Comparison of ENCODE assay signal across 9 cellular contexts in genomic region chr3:105837143-105837740, GRCh38. TPM values are rescaled to one million over a fixed set of nuclear protein-coding genes. Genes with fewer than 3 reads are reported as not detected.
DNase-seq lines count a peak whose midpoint lies in the region; ATAC-seq, FAIRE-seq and TF ChIP-seq lines count a peak whose summit lies in the region.
"Had no signal": no experiment of that assay in that cellular context is flagged by ENCODE, and none has a peak within 500 bp of the region (broad histone marks: within the 10 kb centered on the region; RNA-seq: fewer than 3 reads in every experiment).

No MANE protein-coding gene starts in this region.

- CTCF ChIA-PET in activated naive CD4-positive, alpha-beta T cell treated with anti-CD3 and anti-CD28 coated beads, Interleukin-2, amount 10 ng/mL, durations not matched to agents 7 days and 5 days (lab: Charles Lee) = interaction anchor here (1.0 to 1.2 kb wide), 3 partner anchors 10 to 15 kb away, joined by 3 read pairs; no protein-coding TSS in a partner anchor

- peaks cover 0 to 5% of the 10 kb centered on the region in 2 donors for H3K36me3 ChIP-seq in small intestine (ENCODE audit: control insufficient read depth in 2 of 2, insufficient read depth in 2 of 2, low read length in 2 of 2)

- peaks cover 70% of the 10 kb centered on the region for H3K36me3 Mint-ChIP-seq in activated naive CD4-positive, alpha-beta T cell treated with anti-CD3 and anti-CD28 coated beads, Interleukin-2, amount 10 ng/mL, durations not matched to agents 7 days and 5 days
- H3K36me3 Mint-ChIP-seq in T-helper 2 cell treated with Interferon-gamma antibody and Interleukin-4, amounts not matched to agents 5 μg/mL and 100 μg/mL, for 36 hours (ENCODE audit: low read depth) = peaks cover 50% of the 10 kb centered on the region

- H3K4me3 Mint-ChIP-seq in activated naive CD4-positive, alpha-beta T cell treated with anti-CD3 and anti-CD28 coated beads, Interleukin-2, amount 10 ng/mL, durations not matched to agents 7 days and 5 days = no peak overlapping the region
- H3K4me3 Mint-ChIP-seq in T-helper 2 cell treated with Interferon-gamma antibody and Interleukin-4, amounts not matched to agents 5 μg/mL and 100 μg/mL, for 36 hours = peak overlapping the region; percentile 19

- no peak overlapping the region for H3K4me3 ChIP-seq in small intestine (ENCODE audit: low read depth in 1 of 2, low read length in 2 of 2)

- 58 to 85% (median 70%) methylated on average over 5 of the region's 5 CpGs for WGBS in small intestine, 3 donors

- H3K27ac Mint-ChIP-seq in activated naive CD4-positive, alpha-beta T cell treated with anti-CD3 and anti-CD28 coated beads, Interleukin-2, amount 10 ng/mL, durations not matched to agents 7 days and 5 days = peak overlapping the region; percentile 52
- H3K27ac Mint-ChIP-seq in T-helper 2 cell treated with Interferon-gamma antibody and Interleukin-4, amounts not matched to agents 5 μg/mL and 100 μg/mL, for 36 hours = peak overlapping the region; percentile 52

- peaks cover 0 to 2% of the 10 kb centered on the region in 2 donors for H3K4me1 ChIP-seq in small intestine (ENCODE audit: control insufficient read depth in 2 of 2, insufficient read depth in 1 of 2, low read depth in 1 of 2, low read length in 1 of 2)

- H3K9me3 ChIP-seq in small intestine (ENCODE audit: control insufficient read depth, low read depth) = no peaks in the 10 kb centered on the region

- peaks cover 58% of the 10 kb centered on the region for H3K4me1 Mint-ChIP-seq in activated naive CD4-positive, alpha-beta T cell treated with anti-CD3 and anti-CD28 coated beads, Interleukin-2, amount 10 ng/mL, durations not matched to agents 7 days and 5 days
- H3K4me1 Mint-ChIP-seq in T-helper 2 cell treated with Interferon-gamma antibody and Interleukin-4, amounts not matched to agents 5 μg/mL and 100 μg/mL, for 36 hours (ENCODE audit: low read depth) = peaks cover 42% of the 10 kb centered on the region

- H3K27ac ChIP-seq in small intestine (ENCODE audit: low read depth in 1 of 2, low read length in 1 of 2) = peak overlapping the region in 1 of 2 donors; percentile 8

- no peaks in the 10 kb centered on the region for H3K27me3 ChIP-seq in small intestine (ENCODE audit: control insufficient read depth in 2 of 2, insufficient read depth in 2 of 2, low read length in 2 of 2)

- no peaks in the 10 kb centered on the region for H3K9me3 Mint-ChIP-seq in activated naive CD4-positive, alpha-beta T cell treated with anti-CD3 and anti-CD28 coated beads, Interleukin-2, amount 10 ng/mL, durations not matched to agents 7 days and 5 days
- no peaks in the 10 kb centered on the region for H3K9me3 Mint-ChIP-seq in T-helper 2 cell treated with Interferon-gamma antibody and Interleukin-4, amounts not matched to agents 5 μg/mL and 100 μg/mL, for 36 hours

- peak; percentile 88 for ATAC-seq in HG02970 (IDR thresholded peaks at IDR 0.05; ENCODE audit: low FRiP score, unreplicated experiment)
- no peak for ATAC-seq in SK-N-SH treated with all-trans-retinoic acid at 6 μM for 48 hours

- DNase-seq in activated naive CD4-positive, alpha-beta T cell treated with anti-CD3 and anti-CD28 coated beads, Interleukin-2, amount 10 ng/mL, durations not matched to agents 7 days and 5 days = no peak
- no peak for DNase-seq in activated naive CD4-positive, alpha-beta T cell treated with anti-CD3 and anti-CD28 coated beads, Interleukin-2, amount 50 U/mL, for 16 hours
- DNase-seq in T-helper 2 cell treated with Interferon-gamma antibody and Interleukin-4, amounts not matched to agents 5 μg/mL and 100 μg/mL, for 36 hours (ENCODE audit: low spot score) = no peak
- DNase-seq in small intestine (no peak), NCI-H1048 (lab: John Stamatoyannopoulos, UW) (no peak), NCI-H82 (lab: John Stamatoyannopoulos, UW) (no peak)

- no peaks in the 10 kb centered on the region for H3K27me3 Mint-ChIP-seq in activated naive CD4-positive, alpha-beta T cell treated with anti-CD3 and anti-CD28 coated beads, Interleukin-2, amount 10 ng/mL, durations not matched to agents 7 days and 5 days
- H3K27me3 Mint-ChIP-seq in T-helper 2 cell treated with Interferon-gamma antibody and Interleukin-4, amounts not matched to agents 5 μg/mL and 100 μg/mL, for 36 hours (ENCODE audit: low read depth) = no peaks in the 10 kb centered on the region

- FAIRE-seq in small intestine (lab: Jason Lieb, UNC) = peak; percentile 47
- FAIRE-seq: islet of Langerhans had no signal

TF ChIP-seq in SK-N-SH treated with all-trans-retinoic acid at 6 μM for 48 hours, 23 proteins besides CTCF, POLR2A, EP300 and RAD21 (continues in another document):
- TF ChIP-seq, protein P1, sequence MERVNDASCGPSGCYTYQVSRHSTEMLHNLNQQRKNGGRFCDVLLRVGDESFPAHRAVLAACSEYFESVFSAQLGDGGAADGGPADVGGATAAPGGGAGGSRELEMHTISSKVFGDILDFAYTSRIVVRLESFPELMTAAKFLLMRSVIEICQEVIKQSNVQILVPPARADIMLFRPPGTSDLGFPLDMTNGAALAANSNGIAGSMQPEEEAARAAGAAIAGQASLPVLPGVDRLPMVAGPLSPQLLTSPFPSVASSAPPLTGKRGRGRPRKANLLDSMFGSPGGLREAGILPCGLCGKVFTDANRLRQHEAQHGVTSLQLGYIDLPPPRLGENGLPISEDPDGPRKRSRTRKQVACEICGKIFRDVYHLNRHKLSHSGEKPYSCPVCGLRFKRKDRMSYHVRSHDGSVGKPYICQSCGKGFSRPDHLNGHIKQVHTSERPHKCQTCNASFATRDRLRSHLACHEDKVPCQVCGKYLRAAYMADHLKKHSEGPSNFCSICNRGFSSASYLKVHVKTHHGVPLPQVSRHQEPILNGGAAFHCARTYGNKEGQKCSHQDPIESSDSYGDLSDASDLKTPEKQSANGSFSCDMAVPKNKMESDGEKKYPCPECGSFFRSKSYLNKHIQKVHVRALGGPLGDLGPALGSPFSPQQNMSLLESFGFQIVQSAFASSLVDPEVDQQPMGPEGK (CRISPR knock-in tag; IDR thresholded peaks at IDR 0.05; ENCODE audit: borderline replicate concordance) = no peak
- TF ChIP-seq ESRRG (CRISPR knock-in tag; IDR thresholded peaks at IDR 0.05) (no peak), TCF4 (CRISPR knock-in tag; IDR thresholded peaks at IDR 0.05; ENCODE audit: borderline replicate concordance) (no peak), SNAI2 (CRISPR knock-in tag; IDR thresholded peaks at IDR 0.05) (no peak), OSR1 (CRISPR knock-in tag; IDR thresholded peaks at IDR 0.05) (no peak), CSRNP3 (CRISPR knock-in tag; IDR thresholded peaks at IDR 0.05) (no peak), GLIS3 (CRISPR knock-in tag; IDR thresholded peaks at IDR 0.05) (no peak), CSDC2 (CRISPR knock-in tag; IDR thresholded peaks at IDR 0.05) (no peak), ZFP3 (CRISPR knock-in tag; IDR thresholded peaks at IDR 0.05) (no peak), ZFP30 (CRISPR knock-in tag; IDR thresholded peaks at IDR 0.05) (no peak), TOX (CRISPR knock-in tag; IDR thresholded peaks at IDR 0.05; ENCODE audit: borderline replicate concordance) (no peak), PPARA (CRISPR knock-in tag; IDR thresholded peaks at IDR 0.05; ENCODE audit: borderline replicate concordance) (no peak), POU6F1 (CRISPR knock-in tag; IDR thresholded peaks at IDR 0.05; ENCODE audit: borderline replicate concordance, low read depth) (no peak), RARB (CRISPR knock-in tag; IDR thresholded peaks at IDR 0.05) (no peak), ZNF8 (CRISPR knock-in tag; IDR thresholded peaks at IDR 0.05) (no peak), ZNF70 (CRISPR knock-in tag; IDR thresholded peaks at IDR 0.05) (no peak), ZC3H10 (CRISPR knock-in tag; IDR thresholded peaks at IDR 0.05) (no peak), ARNTL (CRISPR knock-in tag; IDR thresholded peaks at IDR 0.05; ENCODE audit: borderline replicate concordance, low read depth) (no peak)

RNA-seq across cellular contexts. Expression of gene CBLB, which starts 31.6 kb away (rescaled TPM):
- 10 to 100 TPM in 1 of 3 donors, 1 to 10 TPM in 2; 8.8 to 16.3 (median 9.5) TPM for polyA plus RNA-seq in small intestine
